16 cellular contexts compared by ENCODE assay signal in the genomic region with DNA sequence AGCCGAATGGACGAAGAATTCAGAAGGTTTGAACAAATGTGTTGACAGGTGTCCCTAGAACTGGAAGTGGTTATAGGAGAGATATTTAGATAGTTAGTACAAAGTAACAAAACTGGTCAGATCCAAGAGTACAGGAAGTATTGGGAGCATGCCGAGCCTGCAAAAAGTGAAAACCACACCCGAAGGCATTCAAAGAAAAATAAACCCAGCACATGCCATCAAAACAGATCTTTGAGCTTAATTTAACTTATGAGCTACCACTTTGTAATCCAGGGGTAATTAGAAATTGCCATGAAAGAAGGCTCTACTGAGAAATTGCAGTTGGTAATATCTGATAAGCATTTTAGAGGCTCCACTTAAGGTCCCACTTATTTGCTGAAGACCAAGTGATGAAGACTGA.
A peak's percentile ranks its signal among the peaks of the same experiment; 100 is the strongest.
DNase-seq lines count a peak whose midpoint lies in the region; ATAC-seq and TF ChIP-seq lines count a peak whose summit lies in the region.
"Had no signal": no experiment of that assay in that cellular context is flagged by ENCODE, and none has a peak within 500 bp of the region (broad histone marks: within the 10 kb centered on the region; RNA-seq: fewer than 3 reads in every experiment).

No MANE protein-coding gene starts in this region.

- H3K4me3 Mint-ChIP-seq in osteocyte (ENCODE audit: unreplicated experiment) = no peak overlapping the region
- no peak overlapping the region for H3K4me3 Mint-ChIP-seq in activated T-helper 2 cell treated with anti-CD3 and anti-CD28 coated beads, Interferon-gamma antibody, Interleukin-2, Interleukin-4, amounts not matched to agents 10 μg/mL and 5 μg/mL and 100 μg/mL, durations not matched to agents 14 hours and 24 hours and 36 hours (ENCODE audit: low read depth)
- H3K4me3 Mint-ChIP-seq: B cell; CD4-positive, alpha-beta T cell; H9 had no signal

- no peaks in the 10 kb centered on the region for H3K9me3 ChIP-seq in SJSA1 (replicated peaks)

- peaks cover 10% of the 10 kb centered on the region for H3K4me1 ChIP-seq in SJSA1 (replicated peaks)

- no peaks in the 10 kb centered on the region for H3K27me3 Mint-ChIP-seq in osteocyte (ENCODE audit: unreplicated experiment)
- H3K27me3 Mint-ChIP-seq in activated T-helper 2 cell treated with anti-CD3 and anti-CD28 coated beads, Interferon-gamma antibody, Interleukin-2, Interleukin-4, amounts not matched to agents 10 μg/mL and 5 μg/mL and 100 μg/mL, durations not matched to agents 14 hours and 24 hours and 36 hours (ENCODE audit: low read depth) = peaks cover 21% of the 10 kb centered on the region
- H3K27me3 Mint-ChIP-seq: CD4-positive, alpha-beta T cell had no signal

- no peaks in the 10 kb centered on the region for H3K9me3 Mint-ChIP-seq in osteocyte (ENCODE audit: unreplicated experiment)
- no peaks in the 10 kb centered on the region for H3K9me3 Mint-ChIP-seq in activated T-helper 2 cell treated with anti-CD3 and anti-CD28 coated beads, Interferon-gamma antibody, Interleukin-2, Interleukin-4, amounts not matched to agents 10 μg/mL and 5 μg/mL and 100 μg/mL, durations not matched to agents 14 hours and 24 hours and 36 hours
- H3K9me3 Mint-ChIP-seq: CD4-positive, alpha-beta T cell; H9 had no signal

- H3K36me3 Mint-ChIP-seq in osteocyte (ENCODE audit: unreplicated experiment) = no peaks in the 10 kb centered on the region
- no peaks in the 10 kb centered on the region for H3K36me3 Mint-ChIP-seq in activated T-helper 2 cell treated with anti-CD3 and anti-CD28 coated beads, Interferon-gamma antibody, Interleukin-2, Interleukin-4, amounts not matched to agents 10 μg/mL and 5 μg/mL and 100 μg/mL, durations not matched to agents 14 hours and 24 hours and 36 hours (ENCODE audit: low read depth)

- H3K27me3 ChIP-seq in SJSA1 (replicated peaks) = no peaks in the 10 kb centered on the region

- H3K36me3 ChIP-seq in SJSA1 = no peaks in the 10 kb centered on the region

- peak overlapping the region; percentile 54 for H3K27ac Mint-ChIP-seq in osteocyte (ENCODE audit: unreplicated experiment)
- no peak overlapping the region for H3K27ac Mint-ChIP-seq in activated T-helper 2 cell treated with anti-CD3 and anti-CD28 coated beads, Interferon-gamma antibody, Interleukin-2, Interleukin-4, amounts not matched to agents 10 μg/mL and 5 μg/mL and 100 μg/mL, durations not matched to agents 14 hours and 24 hours and 36 hours
- H3K27ac Mint-ChIP-seq: B cell; CD4-positive, alpha-beta T cell; H9 had no signal

- H3K4me3 ChIP-seq in SJSA1 = no peak overlapping the region

- ATAC-seq in GM21737 (IDR thresholded peaks at IDR 0.05; ENCODE audit: unreplicated experiment) (no peak), GM21825 (IDR thresholded peaks at IDR 0.05; ENCODE audit: unreplicated experiment) (no peak)

- no peak for TF ChIP-seq CTCF in osteocyte (IDR thresholded peaks at IDR 0.05)

- peaks cover 72% of the 10 kb centered on the region for H3K4me1 Mint-ChIP-seq in osteocyte (ENCODE audit: unreplicated experiment)
- H3K4me1 Mint-ChIP-seq in activated T-helper 2 cell treated with anti-CD3 and anti-CD28 coated beads, Interferon-gamma antibody, Interleukin-2, Interleukin-4, amounts not matched to agents 10 μg/mL and 5 μg/mL and 100 μg/mL, durations not matched to agents 14 hours and 24 hours and 36 hours (ENCODE audit: low read depth) = no peaks in the 10 kb centered on the region

- DNase-seq in EL = peak; percentile 51
- peak in 1 of 2 experiments; percentile 25 for DNase-seq in SJSA1 (ENCODE audit: low read depth in 1 of 2, low spot score in 2 of 2)
- DNase-seq in fibroblast of peridontal ligament (ENCODE audit: extremely low read depth) = peak; percentile 65
- no peak for DNase-seq in osteocyte (ENCODE audit: extremely low spot score, unreplicated experiment)
- DNase-seq in activated T-helper 2 cell treated with anti-CD3 and anti-CD28 coated beads, Interferon-gamma antibody, Interleukin-2, Interleukin-4, amounts not matched to agents 10 μg/mL and 5 μg/mL and 100 μg/mL, durations not matched to agents 14 hours and 24 hours and 36 hours (ENCODE audit: low spot score) = no peak
- DNase-seq: 8988T; ACHN; C1 segment of cervical spinal cord; Calu3; CD4-positive, alpha-beta T cell; DMS 273 treated with DMSO at 0.1 percent for 48 hours; GOT3; H9 had no signal

- H3K27ac ChIP-seq in SJSA1 = 0 out of 2 replicates have a peak overlapping the region, but pooled peaks have one; percentile 36

- intact Hi-C loops in activated T-helper 2 cell treated with anti-CD3 and anti-CD28 coated beads, Interferon-gamma antibody, Interleukin-2, Interleukin-4, amounts not matched to agents 10 μg/mL and 5 μg/mL and 100 μg/mL, durations not matched to agents 14 hours and 24 hours and 36 hours (cut with micrococcal nuclease) = no loop called here

Comparison
In these comparisons a context has a peak if more than half of its experiments do, and no peak if none do; other contexts are left out.
1. DNase-seq: peak in EL (single experiment) and fibroblast of peridontal ligament (single experiment); none in osteocyte (single experiment) and activated T-helper 2 cell treated with anti-CD3 and anti-CD28 coated beads, Interferon-gamma antibody, Interleukin-2, Interleukin-4, amounts not matched to agents 10 μg/mL and 5 μg/mL and 100 μg/mL, durations not matched to agents 14 hours and 24 hours and 36 hours (single experiment).